13 cellular contexts compared by ENCODE assay signal in genomic region chr3:158683216-158683975, GRCh38. TPM values are rescaled to one million over a fixed set of nuclear protein-coding genes. Genes with fewer than 3 reads are reported as not detected.
DNase-seq lines count a peak whose midpoint lies in the region; ATAC-seq, FAIRE-seq and TF ChIP-seq lines count a peak whose summit lies in the region.
"Had no signal": no experiment of that assay in that cellular context is flagged by ENCODE, and none has a peak within 500 bp of the region (broad histone marks: within the 10 kb centered on the region; RNA-seq: fewer than 3 reads in every experiment).

No MANE protein-coding gene starts in this region.

- RAD21 ChIA-PET in GM12878 (lab: Charles Lee; ENCODE audit: unreplicated experiment), result no interaction called here

- no peaks in the 10 kb centered on the region for H3K27me3 Mint-ChIP-seq in Calu3 (ENCODE audit: unreplicated experiment)
- H3K27me3 Mint-ChIP-seq in CD4-positive, alpha-beta T cell, result no peaks in the 10 kb centered on the region
- H3K27me3 Mint-ChIP-seq: activated naive CD8-positive, alpha-beta T cell; central memory CD8-positive, alpha-beta T cell had no signal

- no peak for FAIRE-seq in GM12878 (lab: Jason Lieb, UNC)

- H3K4me3 Mint-ChIP-seq in Calu3 (ENCODE audit: low read depth, unreplicated experiment), result no peak overlapping the region
- no peak overlapping the region for H3K4me3 Mint-ChIP-seq in CD4-positive, alpha-beta T cell
- H3K4me3 Mint-ChIP-seq: activated naive CD8-positive, alpha-beta T cell; central memory CD8-positive, alpha-beta T cell had no signal

- H3K9me3 Mint-ChIP-seq in Calu3 (ENCODE audit: low read depth, unreplicated experiment), result no peaks in the 10 kb centered on the region
- no peaks in the 10 kb centered on the region for H3K9me3 Mint-ChIP-seq in CD4-positive, alpha-beta T cell
- H3K9me3 Mint-ChIP-seq: central memory CD8-positive, alpha-beta T cell had no signal

- intact Hi-C loops in Calu3 (cut with micrococcal nuclease; ENCODE audit: unreplicated experiment) (no loop called here), GM12878 (cut with micrococcal nuclease; ENCODE audit: unreplicated experiment) (no loop called here)
- intact Hi-C loops in CD4-positive, alpha-beta T cell (cut with DNase I, micrococcal nuclease), result no loop called here

- WGBS in GM12878 (ENCODE audit: insufficient coverage, insufficient replicate concordance, low lambda C conversion rate, missing lambda C conversion rate), result 71% methylated on average over 5 of the region's 5 CpGs

- no peaks in the 10 kb centered on the region for H3K4me1 Mint-ChIP-seq in Calu3 (ENCODE audit: low read depth, unreplicated experiment)
- H3K4me1 Mint-ChIP-seq in CD4-positive, alpha-beta T cell (ENCODE audit: low read depth), result no peaks in the 10 kb centered on the region
- H3K4me1 Mint-ChIP-seq: central memory CD8-positive, alpha-beta T cell had no signal

- CTCF ChIA-PET in Calu3 (lab: Charles Lee) (no interaction called here), GM12878 (lab: Yijun Ruan, JAX) (interaction anchor here (0.6 to 1.4 kb wide), 4 partner anchors 11 to 106 kb away, joined by 3 to 6 read pairs (median 4); partner anchors contain the start of gene LXN)
- CTCF ChIA-PET in CD4-positive, alpha-beta T cell (lab: Charles Lee), result interaction anchor here (0.6 to 1.7 kb wide), 4 partner anchors 13 to 130 kb away, joined by 3 to 5 read pairs (median 3); partner anchors contain the start of gene GFM1

- H3K4me3 ChIP-seq in GM12878, result no peak overlapping the region

- no TSS peak for BruUV-seq in Calu3 (replicated peaks; lab: Mats Ljungman, UMichigan)
- BruUV-seq in GM12878 (replicated peaks; lab: Mats Ljungman, UMichigan), result no TSS peak

- H3K9me3 ChIP-seq in GM12878 (replicated peaks; ENCODE audit: control insufficient read depth, insufficient read depth, low read length), result no peaks in the 10 kb centered on the region
- no peaks in the 10 kb centered on the region for H3K9me3 ChIP-seq in CD4-positive, alpha-beta T cell (ENCODE audit: control insufficient read depth, low read length)
- H3K9me3 ChIP-seq: neutrophil had no signal

- POLR2A ChIA-PET in GM12878 (lab: Charles Lee), result no interaction called here
- POLR2A ChIA-PET in CD4-positive, alpha-beta T cell (lab: Charles Lee), result interaction anchor here (0.9 kb wide), 1 partner anchor 40 kb away, joined by 3 read pairs; no protein-coding TSS in a partner anchor

- ATAC-seq in HG02870 (IDR thresholded peaks at IDR 0.05; ENCODE audit: unreplicated experiment) (peak; percentile 48), GM12878 (no peak)
- ATAC-seq in CD4-positive, alpha-beta T cell (ENCODE audit: poor library complexity), result no peak

- TF ChIP-seq POLR2A in GM12878 (IDR thresholded peaks at IDR 0.05; ENCODE audit: low read depth, low read length), result no peak

- SMC1A ChIA-PET in GM12878 (lab: Charles Lee; ENCODE audit: uncharacterized antibody, unreplicated experiment), result interaction anchor here (1.1 to 1.2 kb wide), 2 partner anchors 11 to 24 kb away, joined by 4 read pairs; no protein-coding TSS in a partner anchor

- H4K20me1 ChIP-seq in GM12878 (ENCODE audit: control insufficient read depth, insufficient read depth), result no peaks in the 10 kb centered on the region

- DNase-seq in Calu3, result no peak
- no peak for DNase-seq in GM12878 (ENCODE audit: low read depth, low spot score)
- peak; percentile 13 for DNase-seq in kidney tubule cell (ENCODE audit: low spot score)
- DNase-seq in NCI-H82 treated with DMSO at 0.1 percent for 48 hours (lab: John Stamatoyannopoulos, UW; ENCODE audit: unreplicated experiment), result no peak
- no peak for DNase-seq in T1000 (lab: John Stamatoyannopoulos, UW)
- no peak for DNase-seq in CD4-positive, alpha-beta T cell
- DNase-seq: MM.1S; NCI-H774; stimulated activated naive CD4-positive, alpha-beta T cell had no signal

- no peaks in the 10 kb centered on the region for H3K4me1 ChIP-seq in GM12878 (ENCODE audit: control insufficient read depth, insufficient read depth, low read length)

- H3K36me3 Mint-ChIP-seq in Calu3 (ENCODE audit: insufficient read depth, unreplicated experiment), result peaks cover 35% of the 10 kb centered on the region
- H3K36me3 Mint-ChIP-seq in CD4-positive, alpha-beta T cell (ENCODE audit: low read depth), result peaks cover 54% of the 10 kb centered on the region

- TF ChIP-seq RAD21 in GM12878 (IDR thresholded peaks at IDR 0.05; ENCODE audit: insufficient read depth, low read depth, low read length), result no peak

- no peaks in the 10 kb centered on the region for H3K79me2 ChIP-seq in GM12878 (ENCODE audit: control insufficient read depth, insufficient read depth, low read length)

- no peak overlapping the region for H2AFZ ChIP-seq in GM12878 (ENCODE audit: control insufficient read depth, low read depth, low read length)

- no peaks in the 10 kb centered on the region for H3K27me3 ChIP-seq in GM12878 (replicated peaks in 1 of 2; ENCODE audit: control insufficient read depth in 2 of 2, insufficient read depth in 2 of 2, low read length in 1 of 2)
- no peaks in the 10 kb centered on the region for H3K27me3 ChIP-seq in CD4-positive, alpha-beta T cell (ENCODE audit: control insufficient read depth, insufficient read depth, low read length)
- H3K27me3 ChIP-seq: neutrophil had no signal

- TF ChIP-seq EP300 in GM12878 (IDR thresholded peaks at IDR 0.05; ENCODE audit: borderline replicate concordance in 1 of 2, control insufficient read depth in 1 of 2, low read depth in 2 of 2, low read length in 2 of 2), result no peak

- TF ChIP-seq CTCF in Calu3 (IDR thresholded peaks at IDR 0.05; ENCODE audit: unreplicated experiment) (no peak), GM12878 (IDR thresholded peaks at IDR 0.05 in 2 of 3, conservative IDR thresholded peaks at IDR 0.05 in 1 of 3; ENCODE audit: control insufficient read depth in 2 of 3, extremely low read depth in 1 of 3, insufficient read depth in 1 of 3, low read depth in 3 of 3, low read length in 3 of 3) (no peak)
- no peak for TF ChIP-seq CTCF in CD4-positive, alpha-beta T cell (IDR thresholded peaks at IDR 0.05)

- H3K4me2 ChIP-seq in GM12878 (ENCODE audit: control insufficient read depth, insufficient read depth), result no peak overlapping the region

- H3K9ac ChIP-seq in GM12878 (ENCODE audit: control insufficient read depth, insufficient read depth, low read length), result no peak overlapping the region

- peak overlapping the region; percentile 7 for H3K27ac Mint-ChIP-seq in Calu3 (ENCODE audit: unreplicated experiment)
- no peak overlapping the region for H3K27ac Mint-ChIP-seq in CD4-positive, alpha-beta T cell
- H3K27ac Mint-ChIP-seq: activated naive CD8-positive, alpha-beta T cell had no signal

- H3K27ac ChIP-seq in GM12878 (ENCODE audit: control insufficient read depth, insufficient read depth), result no peak overlapping the region
- no peak overlapping the region for H3K27ac ChIP-seq in CD4-positive, alpha-beta T cell (ENCODE audit: low read depth, low read length)
- H3K27ac ChIP-seq: neutrophil had no signal

- in situ Hi-C loops in GM12878 (cut with MboI), result no loop called here

- H3K36me3 ChIP-seq in GM12878 (ENCODE audit: control insufficient read depth in 2 of 2, insufficient read depth in 2 of 2, low read length in 1 of 2), result peaks cover 0 to 4% of the 10 kb centered on the region in 2 experiments; a peak in 3 of 4 replicates

RNA-seq across cellular contexts. Expression of gene LXN, which starts 10.9 kb away (rescaled TPM):
- total RNA-seq in Calu3 (2022), result 42.8 and 43.4 TPM in 2 replicates
- 10.7 and 11.9 TPM in 2 replicates for total RNA-seq in GM12878 (2013; cell fraction: nucleolus; rRNA removed)
- total RNA-seq in GM12878 (2014; rRNA removed), result 16.2 and 18.5 TPM in 2 replicates
- total RNA-seq in GM12878 (2014; rRNA removed; fragmentation: Illumina TruSeq; extraction: Trizol), result 19.9 and 20.3 TPM in 2 replicates
- total RNA-seq in GM12878 (2021), result 9.3 and 10.7 TPM in 2 replicates
- polyA plus RNA-seq in GM12878 (2011; ENCODE audit: low read depth), result 8.9 TPM
- polyA plus RNA-seq in GM12878 (2011; rRNA removed), result 12.0 and 20.9 TPM in 2 replicates
- 8.5 and 11.5 TPM in 2 replicates for polyA plus RNA-seq in GM12878 (2011; cell fraction: cytosol; rRNA removed)
- polyA plus RNA-seq in GM12878 (2011; cell fraction: nucleus; rRNA removed), result 7.5 and 8.4 TPM in 2 replicates
- 12.3 and 13.3 TPM in 2 replicates for polyA plus RNA-seq in GM12878 (2012)
- 20.5 and 22.7 TPM in 2 replicates for polyA plus RNA-seq in GM12878 (2014; fragmentation: Illumina TruSeq; extraction: Trizol)
- polyA plus RNA-seq in GM12878 (2014; fragmentation: Nextera tagmentation; extraction: Ambion mirVana), result 10 to 100 TPM; 30.7 to 45.0 TPM
- 18.4 and 19.7 TPM in 2 replicates for polyA plus RNA-seq in GM12878 (2014; rRNA removed)
- polyA plus RNA-seq in GM12878 (2016; fragmentation: Nextera tagmentation; extraction: Ambion mirVana), result 10 to 100 TPM; 20.4 to 21.8 TPM
- 3.8 and 5.6 TPM in 2 replicates for polyA minus RNA-seq in GM12878 (2011; rRNA and poly(A)+ RNA removed)
- 2.3 and 3.2 TPM in 2 replicates for polyA minus RNA-seq in GM12878 (2011; cell fraction: cytosol; rRNA and poly(A)+ RNA removed)
- 7.7 and 10.1 TPM in 2 replicates for polyA minus RNA-seq in GM12878 (2011; cell fraction: nucleus; rRNA and poly(A)+ RNA removed)
- total RNA-seq in CD4-positive, alpha-beta T cell, result 1 to 10 TPM; 2.1 to 3.0 TPM

RNA-seq across cellular contexts. Expression of gene GFM1, which starts 39.1 kb away (rescaled TPM):
- total RNA-seq in Calu3 (2022), result 77.3 and 77.9 TPM in 2 replicates
- total RNA-seq in GM12878 (2013; cell fraction: nucleolus; rRNA removed), result 87.2 and 89.8 TPM in 2 replicates
- 73.4 and 74.8 TPM in 2 replicates for total RNA-seq in GM12878 (2014; rRNA removed)
- total RNA-seq in GM12878 (2014; rRNA removed; fragmentation: Illumina TruSeq; extraction: Trizol), result 57.8 and 62.8 TPM in 2 replicates
- total RNA-seq in GM12878 (2021), result 59.2 and 60.3 TPM in 2 replicates
- 12.8 TPM for polyA plus RNA-seq in GM12878 (2011; ENCODE audit: low read depth)
- polyA plus RNA-seq in GM12878 (2011; rRNA removed), result 43.1 and 58.7 TPM in 2 replicates
- 15.3 and 17.7 TPM in 2 replicates for polyA plus RNA-seq in GM12878 (2011; cell fraction: cytosol; rRNA removed)
- 63.7 and 83.4 TPM in 2 replicates for polyA plus RNA-seq in GM12878 (2011; cell fraction: nucleus; rRNA removed)
- 17.3 and 18.7 TPM in 2 replicates for polyA plus RNA-seq in GM12878 (2012)
- polyA plus RNA-seq in GM12878 (2014; fragmentation: Illumina TruSeq; extraction: Trizol), result 55.4 and 74.0 TPM in 2 replicates
- 10 to 100 TPM; 36.9 to 43.1 TPM for polyA plus RNA-seq in GM12878 (2014; fragmentation: Nextera tagmentation; extraction: Ambion mirVana)
- polyA plus RNA-seq in GM12878 (2014; rRNA removed), result 38.1 and 45.3 TPM in 2 replicates
- 10 to 100 TPM; 84.2 to 87.2 TPM for polyA plus RNA-seq in GM12878 (2016; fragmentation: Nextera tagmentation; extraction: Ambion mirVana)
- polyA minus RNA-seq in GM12878 (2011; rRNA and poly(A)+ RNA removed), result 58.0 and 67.8 TPM in 2 replicates
- polyA minus RNA-seq in GM12878 (2011; cell fraction: cytosol; rRNA and poly(A)+ RNA removed), result 15.8 and 17.3 TPM in 2 replicates
- polyA minus RNA-seq in GM12878 (2011; cell fraction: nucleus; rRNA and poly(A)+ RNA removed), result 54.8 and 81.0 TPM in 2 replicates
- 10 to 100 TPM; 27.5 to 29.4 TPM for total RNA-seq in CD4-positive, alpha-beta T cell

RNA-seq across cellular contexts. Expression of gene RARRES1, which starts 48.9 kb away (rescaled TPM):
- total RNA-seq in Calu3 (2022) (1,088 and 1,195 TPM in 2 replicates), GM12878 (2014; rRNA removed) (0.05 TPM in 1 of 2 replicates, not detected in the other), GM12878 (2014; rRNA removed; fragmentation: Illumina TruSeq; extraction: Trizol) (not detected in 2 replicates), GM12878 (2021) (0.16 TPM in 1 of 2 replicates, not detected in the other)
- not detected in 2 replicates for total RNA-seq in GM12878 (2013; cell fraction: nucleolus; rRNA removed)
- polyA plus RNA-seq in GM12878 (2011; ENCODE audit: low read depth), result not detected
- polyA plus RNA-seq in GM12878 (2011; rRNA removed) (not detected in 2 replicates), GM12878 (2014; fragmentation: Illumina TruSeq; extraction: Trizol) (not detected in 2 replicates), GM12878 (2014; fragmentation: Nextera tagmentation; extraction: Ambion mirVana) (under 1 TPM in 1 of 2 experiments, not detected in 1; 0.02 TPM), GM12878 (2014; rRNA removed) (not detected in 2 replicates), GM12878 (2016; fragmentation: Nextera tagmentation; extraction: Ambion mirVana) (under 1 TPM; 0.63 to 0.83 TPM)
- not detected in 2 replicates for polyA plus RNA-seq in GM12878 (2011; cell fraction: cytosol; rRNA removed)
- polyA plus RNA-seq in GM12878 (2011; cell fraction: nucleus; rRNA removed), result not detected in 2 replicates
- not detected in 2 replicates for polyA plus RNA-seq in GM12878 (2012)
- not detected in 2 replicates for polyA minus RNA-seq in GM12878 (2011; rRNA and poly(A)+ RNA removed)
- not detected in 2 replicates for polyA minus RNA-seq in GM12878 (2011; cell fraction: cytosol; rRNA and poly(A)+ RNA removed)
- not detected in 2 replicates for polyA minus RNA-seq in GM12878 (2011; cell fraction: nucleus; rRNA and poly(A)+ RNA removed)
- not detected for total RNA-seq in CD4-positive, alpha-beta T cell

Comparison
In these comparisons a context has a peak if more than half of its experiments do, and no peak if none do; other contexts are left out.
1. RNA of gene RARRES1, which starts 48.9 kb away (total RNA-seq): 1,088 to 1,195 TPM in Calu3; 0.05 to 0.16 TPM in GM12878 and not detected in CD4-positive, alpha-beta T cell; every median in the first group is over 100 times any median in the second.